1 cellular context compared by ENCODE assay signal in genomic region chrX:2874222-2875135, GRCh38.
TF ChIP-seq lines count a peak whose summit lies in the region.

No MANE protein-coding gene starts in this region.

TF ChIP-seq in K562, 482 proteins besides CTCF, POLR2A, EP300 and RAD21 (continued from another document and continues in another):
- TF ChIP-seq TAF1 (IDR thresholded peaks at IDR 0.05; ENCODE audit: control insufficient read depth, extremely low read depth, insufficient read depth, low read length, severe bottlenecking) (no peak), HDAC1 (IDR thresholded peaks at IDR 0.05) (0 out of 4 replicates have a peak, but pooled peaks of 1 of the 2 experiments have one; percentile 2), HCFC1 (IDR thresholded peaks at IDR 0.05; ENCODE audit: low read depth, low read length) (no peak), ATF7 (IDR thresholded peaks at IDR 0.05) (no peak), MTA2 (IDR thresholded peaks at IDR 0.05; ENCODE audit: low read depth) (0 out of 2 replicates have a peak, but pooled peaks have one; percentile 39), XRCC4 (IDR thresholded peaks at IDR 0.05; ENCODE audit: extremely low read depth, insufficient read depth, insufficient read length) (no peak), SMARCE1 (IDR thresholded peaks at IDR 0.05) (peak; percentile 15; the same call in 1 of the 2 replicates), CBX3 (IDR thresholded peaks at IDR 0.05; ENCODE audit: borderline replicate concordance in 1 of 2, low read length in 2 of 2) (peak in 1 of 2 experiments; percentile 52; a peak in 1 of 3 replicates), MLX (CRISPR knock-in tag; conservative IDR thresholded peaks at IDR 0.05) (no peak), HES1 (IDR thresholded peaks at IDR 0.05; ENCODE audit: low read depth) (no peak), SMAD4 (CRISPR knock-in tag; conservative IDR thresholded peaks at IDR 0.05) (peak; percentile 12; the same call in 1 of the 2 replicates), ARID3A (IDR thresholded peaks at IDR 0.05; ENCODE audit: borderline replicate concordance, low read depth, low read length) (no peak), RBM25 (IDR thresholded peaks at IDR 0.05; ENCODE audit: low read depth, low read length, severe bottlenecking) (no peak), ARID1B (IDR thresholded peaks at IDR 0.05) (peak; percentile 89), ZBTB8A (IDR thresholded peaks at IDR 0.05; ENCODE audit: partially characterized antibody) (no peak), MIER1 (IDR thresholded peaks at IDR 0.05; ENCODE audit: low read depth) (no peak), CC2D1A (IDR thresholded peaks at IDR 0.05) (0 out of 2 replicates have a peak, but pooled peaks have one; percentile 10), GATAD2B (IDR thresholded peaks at IDR 0.05; ENCODE audit: borderline replicate concordance) (0 out of 2 replicates have a peak, but pooled peaks have one; percentile 25), MYC (IDR thresholded peaks at IDR 0.05; ENCODE audit: low read depth, low read length) (peak; percentile 51; the same call in 1 of the 2 replicates), MYC (CRISPR knock-in tag; IDR thresholded peaks at IDR 0.05; ENCODE audit: borderline replicate concordance, low read depth) (no peak), CREB1 (IDR thresholded peaks at IDR 0.05) (no peak), CREB1 (CRISPR knock-in tag; IDR thresholded peaks at IDR 0.05) (no peak), TFAP4 (CRISPR knock-in tag; IDR thresholded peaks at IDR 0.05; ENCODE audit: borderline replicate concordance) (0 out of 2 replicates have a peak, but pooled peaks have one; percentile 19), STAT5A (IDR thresholded peaks at IDR 0.05; ENCODE audit: borderline replicate concordance, low read length) (peak; percentile 91), MGA (IDR thresholded peaks at IDR 0.05) (peak; percentile 44; the same call in 1 of the 2 replicates), CBFA2T2 (conservative IDR thresholded peaks at IDR 0.05) (peak; percentile 69), STAG1 (CRISPR knock-in tag; IDR thresholded peaks at IDR 0.05; ENCODE audit: borderline replicate concordance) (no peak), NFIC (IDR thresholded peaks at IDR 0.05) (peak; percentile 6; the same call in 1 of the 2 replicates), DEAF1 (CRISPR knock-in tag; IDR thresholded peaks at IDR 0.05) (no peak), MNT (conservative IDR thresholded peaks at IDR 0.05) (peak in 1 of 2 experiments; percentile 24; a peak in 1 of 4 replicates), TBL1XR1 (IDR thresholded peaks at IDR 0.05; ENCODE audit: low read length in 2 of 2) (peak in 1 of 2 experiments; percentile 38; a peak in 1 of 4 replicates), NCOA1 (IDR thresholded peaks at IDR 0.05; ENCODE audit: low read depth) (peak; percentile 47; the same call in 1 of the 2 replicates), CTCFL (IDR thresholded peaks at IDR 0.05; ENCODE audit: borderline replicate concordance, insufficient read depth, low read depth, low read length, poor library complexity, severe bottlenecking) (no peak), SOX6 (IDR thresholded peaks at IDR 0.05) (peak; percentile 12; the same call in 1 of the 2 replicates), TRIM28 (IDR thresholded peaks at IDR 0.05) (peak; percentile 70)
